ENCODE assay signal across 22 cellular contexts in genomic region chr2:120896904-120897303, GRCh38.
"Had no signal": no experiment of that assay in that cellular context is flagged by ENCODE, and none has a peak within 500 bp of the region (broad histone marks: within the 10 kb centered on the region; RNA-seq: fewer than 3 reads in every experiment).

No MANE protein-coding gene starts in this region.

- DNase-seq: activated CD4-positive, alpha-beta memory T cell treated with anti-CD3 and anti-CD28 coated beads, Interleukin-2, amount 10 ng/mL, durations not matched to agents 7 days and 5 days; activated CD4-positive, alpha-beta T cell treated with anti-CD3 and anti-CD28 coated beads for 48 hours; activated CD4-positive, CD25-positive, alpha-beta regulatory T cell; activated CD8-positive, alpha-beta memory T cell treated with anti-CD3 and anti-CD28 coated beads, Interleukin-2, amount 10 ng/mL, durations not matched to agents 7 days and 5 days; activated naive CD4-positive, alpha-beta T cell; activated naive CD8-positive, alpha-beta T cell treated with anti-CD3 and anti-CD28 coated beads, Interleukin-2, amount 10 ng/mL, durations not matched to agents 7 days and 5 days; amygdala; body of pancreas; erythroblast; foreskin melanocyte; hypothalamus; left ventricle myocardium inferior; naive thymus-derived CD4-positive, alpha-beta T cell; nucleus accumbens; spleen; stimulated activated naive CD4-positive, alpha-beta T cell; thyroid gland had no signal

- H3K4me1 Mint-ChIP-seq: activated CD4-positive, alpha-beta memory T cell treated with anti-CD3 and anti-CD28 coated beads, Interleukin-2, amount 10 ng/mL, durations not matched to agents 7 days and 5 days; activated CD8-positive, alpha-beta memory T cell treated with anti-CD3 and anti-CD28 coated beads, Interleukin-2, amount 10 ng/mL, durations not matched to agents 7 days and 5 days; activated naive CD8-positive, alpha-beta T cell treated with anti-CD3 and anti-CD28 coated beads, Interleukin-2, amount 10 ng/mL, durations not matched to agents 7 days and 5 days; activated T-helper 17 cell treated with anti-CD3 and anti-CD28 coated beads, Interleukin-2, amount 50 U/mL, for 72 hours; central memory CD8-positive, alpha-beta T cell; memory B cell; naive thymus-derived CD4-positive, alpha-beta T cell had no signal

- H3K9me3 ChIP-seq: body of pancreas, left ventricle myocardium inferior, spleen, thyroid gland had no signal

- H3K4me1 ChIP-seq: body of pancreas, thyroid gland had no signal

- ATAC-seq: activated CD8-positive, alpha-beta memory T cell treated with anti-CD3 and anti-CD28 coated beads, Interleukin-2, amount 10 ng/mL, durations not matched to agents 7 days and 5 days; activated T-helper 17 cell treated with anti-CD3 and anti-CD28 coated beads, Interleukin-2, amount 50 U/mL, for 72 hours; body of pancreas; naive thymus-derived CD4-positive, alpha-beta T cell had no signal

- H3K36me3 Mint-ChIP-seq: activated CD8-positive, alpha-beta memory T cell treated with anti-CD3 and anti-CD28 coated beads, Interleukin-2, amount 10 ng/mL, durations not matched to agents 7 days and 5 days; activated naive CD8-positive, alpha-beta T cell treated with anti-CD3 and anti-CD28 coated beads, Interleukin-2, amount 10 ng/mL, durations not matched to agents 7 days and 5 days; memory B cell; naive thymus-derived CD4-positive, alpha-beta T cell had no signal

- H3K4me3 Mint-ChIP-seq: activated CD4-positive, alpha-beta memory T cell treated with anti-CD3 and anti-CD28 coated beads, Interleukin-2, amount 10 ng/mL, durations not matched to agents 7 days and 5 days; activated CD8-positive, alpha-beta memory T cell treated with anti-CD3 and anti-CD28 coated beads, Interleukin-2, amount 10 ng/mL, durations not matched to agents 7 days and 5 days; activated naive CD8-positive, alpha-beta T cell treated with anti-CD3 and anti-CD28 coated beads, Interleukin-2, amount 10 ng/mL, durations not matched to agents 7 days and 5 days; activated T-helper 17 cell treated with anti-CD3 and anti-CD28 coated beads, Interleukin-2, amount 50 U/mL, for 72 hours; central memory CD8-positive, alpha-beta T cell; memory B cell; naive thymus-derived CD4-positive, alpha-beta T cell; T-helper 2 cell treated with Interferon-gamma antibody and Interleukin-4, amounts not matched to agents 5 μg/mL and 100 μg/mL, for 36 hours had no signal

- H3K27ac ChIP-seq: body of pancreas, coronary artery, left ventricle myocardium inferior, spleen, thyroid gland had no signal

- H3K36me3 ChIP-seq: left ventricle myocardium inferior, spleen, thyroid gland had no signal

- H3K9me3 Mint-ChIP-seq: activated CD4-positive, alpha-beta memory T cell treated with anti-CD3 and anti-CD28 coated beads, Interleukin-2, amount 10 ng/mL, durations not matched to agents 7 days and 5 days; activated naive CD8-positive, alpha-beta T cell treated with anti-CD3 and anti-CD28 coated beads, Interleukin-2, amount 10 ng/mL, durations not matched to agents 7 days and 5 days; activated T-helper 17 cell treated with anti-CD3 and anti-CD28 coated beads, Interleukin-2, amount 50 U/mL, for 72 hours; central memory CD8-positive, alpha-beta T cell; memory B cell; naive thymus-derived CD4-positive, alpha-beta T cell; T-helper 2 cell treated with Interferon-gamma antibody and Interleukin-4, amounts not matched to agents 5 μg/mL and 100 μg/mL, for 36 hours had no signal

- H3K27ac Mint-ChIP-seq: activated CD4-positive, alpha-beta memory T cell treated with anti-CD3 and anti-CD28 coated beads, Interleukin-2, amount 10 ng/mL, durations not matched to agents 7 days and 5 days; activated CD8-positive, alpha-beta memory T cell treated with anti-CD3 and anti-CD28 coated beads, Interleukin-2, amount 10 ng/mL, durations not matched to agents 7 days and 5 days; activated naive CD8-positive, alpha-beta T cell treated with anti-CD3 and anti-CD28 coated beads, Interleukin-2, amount 10 ng/mL, durations not matched to agents 7 days and 5 days; activated T-helper 17 cell treated with anti-CD3 and anti-CD28 coated beads, Interleukin-2, amount 50 U/mL, for 72 hours; memory B cell; naive thymus-derived CD4-positive, alpha-beta T cell; T-helper 2 cell treated with Interferon-gamma antibody and Interleukin-4, amounts not matched to agents 5 μg/mL and 100 μg/mL, for 36 hours had no signal

- H3K27me3 Mint-ChIP-seq: activated CD4-positive, alpha-beta memory T cell treated with anti-CD3 and anti-CD28 coated beads, Interleukin-2, amount 10 ng/mL, durations not matched to agents 7 days and 5 days; activated naive CD8-positive, alpha-beta T cell treated with anti-CD3 and anti-CD28 coated beads, Interleukin-2, amount 10 ng/mL, durations not matched to agents 7 days and 5 days; activated T-helper 17 cell treated with anti-CD3 and anti-CD28 coated beads, Interleukin-2, amount 50 U/mL, for 72 hours; naive thymus-derived CD4-positive, alpha-beta T cell had no signal

- H3K27me3 ChIP-seq: body of pancreas, thyroid gland had no signal

- H3K4me3 ChIP-seq: body of pancreas, coronary artery, left ventricle myocardium inferior, spleen, thyroid gland had no signal
